Comparison of ENCODE assay signal across 8 cellular contexts in the genomic region with DNA sequence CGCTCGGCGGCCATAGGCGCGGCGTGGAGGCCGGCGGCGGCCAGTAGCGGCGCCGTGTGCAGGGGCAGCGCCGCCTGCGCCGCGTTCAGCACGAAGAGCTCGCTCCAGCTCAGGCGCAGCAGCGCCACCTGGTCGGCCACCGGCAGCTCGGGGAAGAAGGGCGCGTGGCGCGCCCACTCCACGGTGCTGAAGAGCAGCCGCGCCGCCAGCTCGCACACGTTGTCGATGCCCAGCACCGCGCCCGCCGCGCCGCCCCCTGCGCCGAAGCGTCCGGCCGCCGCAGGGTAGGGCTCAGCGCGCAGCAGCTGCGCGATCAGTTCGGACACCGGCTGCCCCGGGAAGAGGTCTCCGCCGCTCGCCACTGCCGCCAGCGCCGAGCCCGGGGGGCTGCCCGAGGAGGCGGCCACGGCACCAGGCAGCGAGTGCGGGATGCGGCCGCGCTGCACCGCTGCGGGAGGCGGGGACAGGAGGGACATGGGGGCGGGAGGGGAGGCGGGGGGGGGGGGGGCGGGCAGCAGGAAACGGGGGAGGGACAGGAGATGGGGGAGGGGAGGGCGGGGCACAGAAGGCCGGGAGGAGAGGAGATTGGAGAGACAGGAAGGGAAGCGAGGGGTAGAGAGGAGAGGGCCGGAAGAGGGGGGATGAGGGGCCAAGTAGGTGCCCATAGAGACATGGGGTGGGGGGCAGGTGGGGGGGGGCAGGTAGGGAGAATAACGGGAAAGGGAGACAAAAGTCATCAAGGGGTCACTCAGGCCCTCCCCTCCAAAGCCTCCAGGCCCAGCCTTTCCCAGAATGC. TPM values are rescaled to one million over a fixed set of nuclear protein-coding genes. Genes with fewer than 3 reads are reported as not detected.
DNase-seq lines count a peak whose midpoint lies in the region; ATAC-seq and TF ChIP-seq lines count a peak whose summit lies in the region.

No MANE protein-coding gene starts in this region.

- WGBS in adrenal gland, 4 donors: 0 to 1% (median 0%) methylated on average over 4 to 79 of the region's 81 CpGs

- H3K9me3 ChIP-seq in adrenal gland (replicated peaks in 1 of 3) (no peaks in the 10 kb centered on the region), left ventricle myocardium inferior (replicated peaks) (no peaks in the 10 kb centered on the region), vagina (no peaks in the 10 kb centered on the region)

- peak; percentile 80 for ATAC-seq in GM19035 (IDR thresholded peaks at IDR 0.05; ENCODE audit: unreplicated experiment)

- DNase-seq in AG09309 (ENCODE audit: low read depth) (peak; percentile 31), SW480 (ENCODE audit: low spot score) (peak; percentile 87), adrenal gland (peak; percentile 68 to 80 (median 73)), left ventricle myocardium inferior (peak; percentile 76), pulmonary artery endothelial cell (ENCODE audit: low read depth, low spot score) (peak; percentile 33), vagina (ENCODE audit: extremely low spot score in 2 of 2) (no peak)
- DNase-seq in Jurkat, Clone E6-1 (ENCODE audit: low read depth, low spot score): no peak

- H3K27me3 ChIP-seq in adrenal gland (no peaks in the 10 kb centered on the region), left ventricle myocardium inferior (ENCODE audit: low read depth) (no peaks in the 10 kb centered on the region), vagina (no peaks in the 10 kb centered on the region)

- TF ChIP-seq CTCF in AG09309 (IDR thresholded peaks at IDR 0.05; ENCODE audit: control insufficient read depth, insufficient read depth, low read depth, low read length, missing control alignments): peak; percentile 36
- TF ChIP-seq CTCF in adrenal gland (IDR thresholded peaks at IDR 0.05): peak in 3 of 6 experiments; percentile 13 to 43 (median 43)
- peak; percentile 67 for TF ChIP-seq CTCF in left ventricle myocardium inferior (IDR thresholded peaks at IDR 0.05; ENCODE audit: borderline replicate concordance)
- peak; percentile 27 to 65 (median 33) for TF ChIP-seq CTCF in vagina (IDR thresholded peaks at IDR 0.05)

- peaks cover 0 to 37% of the 10 kb centered on the region in 2 donors for H3K36me3 ChIP-seq in adrenal gland (replicated peaks in 1 of 2)
- H3K36me3 ChIP-seq in left ventricle myocardium inferior: peaks cover 49% of the 10 kb centered on the region
- peaks cover 0 to 26% of the 10 kb centered on the region in 2 donors for H3K36me3 ChIP-seq in vagina

- no peak for TF ChIP-seq POLR2A in adrenal gland (IDR thresholded peaks at IDR 0.05)
- no peak for TF ChIP-seq POLR2A in vagina (IDR thresholded peaks at IDR 0.05)

- intact Hi-C loops in adrenal gland (cut with DNase I) (no loop called here), left ventricle myocardium inferior (cut with micrococcal nuclease) (no loop called here), vagina (cut with DNase I) (no loop called here)

- H3K4me1 ChIP-seq in adrenal gland (replicated peaks in 1 of 2) (peaks cover 21 to 23% of the 10 kb centered on the region in 2 donors), left ventricle myocardium inferior (peaks cover 33% of the 10 kb centered on the region), vagina (peaks cover 30% of the 10 kb centered on the region)

- H3K27ac ChIP-seq in adrenal gland (peak overlapping the region; percentile 5 to 89 (median 46)), left ventricle myocardium inferior (replicated peaks) (peak overlapping the region; percentile 87), vagina (peak overlapping the region; percentile 76)

- H3K4me3 ChIP-seq in AG09309 (ENCODE audit: control insufficient read depth, low read depth, low read length): peak overlapping the region; percentile 66
- peak overlapping the region; percentile 59 for H3K4me3 ChIP-seq in Jurkat, Clone E6-1 (ENCODE audit: low read length)
- H3K4me3 ChIP-seq in adrenal gland: peak overlapping the region in 2 of 4 donors; percentile 10 to 86
- peak overlapping the region; percentile 72 for H3K4me3 ChIP-seq in left ventricle myocardium inferior
- peak overlapping the region; percentile 50 to 54 for H3K4me3 ChIP-seq in vagina

RNA-seq across cellular contexts. Expression of a gene that starts 9.8 kb away (rescaled TPM):
- 29.7 TPM for polyA plus RNA-seq in Jurkat, Clone E6-1 (2012; ENCODE audit: insufficient read depth, insufficient read length)
- total RNA-seq in adrenal gland (10 to 100 TPM in 7 of 8 donors, 1 to 10 TPM in 1; 6.1 to 49.1 (median 33.8) TPM), left ventricle myocardium inferior (21.2 TPM), pulmonary artery endothelial cell (2.3 and 3.4 TPM in 2 replicates), vagina (24.1 TPM)
- 10 to 100 TPM; 10.3 to 48.2 (median 27.0) TPM for polyA plus RNA-seq in adrenal gland

RNA-seq across cellular contexts. Expression of a gene that starts 9.9 kb away (rescaled TPM):
- polyA plus RNA-seq in Jurkat, Clone E6-1 (2012; ENCODE audit: insufficient read depth, insufficient read length): 12.4 TPM
- 100 to 1,000 TPM in 1 of 8 donors, 10 to 100 TPM in 7; 36.2 to 140 (median 60.3) TPM for total RNA-seq in adrenal gland
- 10 to 100 TPM in 2 of 3 donors, 1 to 10 TPM in 1; 6.6 to 26.3 (median 22.6) TPM for polyA plus RNA-seq in adrenal gland
- total RNA-seq in left ventricle myocardium inferior: 60.1 TPM
- 40.4 and 45.7 TPM in 2 replicates for total RNA-seq in pulmonary artery endothelial cell
- total RNA-seq in vagina: 41.3 TPM

RNA-seq across cellular contexts. Expression of a gene that starts 20.7 kb away (rescaled TPM):
- 87.7 TPM for polyA plus RNA-seq in Jurkat, Clone E6-1 (2012; ENCODE audit: insufficient read depth, insufficient read length)
- total RNA-seq in adrenal gland (10 to 100 TPM; 30.7 to 55.6 (median 44.7) TPM), left ventricle myocardium inferior (27.5 TPM), pulmonary artery endothelial cell (19.1 and 19.3 TPM in 2 replicates), vagina (30.9 TPM)
- 10 to 100 TPM; 23.7 to 87.8 (median 75.3) TPM for polyA plus RNA-seq in adrenal gland

RNA-seq across cellular contexts. Expression of a gene that starts 28.7 kb away (rescaled TPM):
- not detected for polyA plus RNA-seq in Jurkat, Clone E6-1 (2012; ENCODE audit: insufficient read depth, insufficient read length)
- total RNA-seq in adrenal gland: 10 to 100 TPM in 2 of 8 donors, 1 to 10 TPM in 6; 1.8 to 13.2 (median 5.3) TPM
- 10 to 100 TPM in 2 of 3 donors, under 1 TPM in 1; 0.71 to 23.6 (median 10.4) TPM for polyA plus RNA-seq in adrenal gland
- 7.0 TPM for total RNA-seq in left ventricle myocardium inferior
- total RNA-seq in pulmonary artery endothelial cell: 5.0 and 5.7 TPM in 2 replicates
- 20.4 TPM for total RNA-seq in vagina

RNA-seq across cellular contexts. Expression of a gene that starts 31.4 kb away (rescaled TPM):
- 175 TPM for polyA plus RNA-seq in Jurkat, Clone E6-1 (2012; ENCODE audit: insufficient read depth, insufficient read length)
- total RNA-seq in adrenal gland (100 to 1,000 TPM in 1 of 8 donors, 10 to 100 TPM in 7; 68.5 to 128 (median 79.4) TPM), left ventricle myocardium inferior (72.7 TPM), pulmonary artery endothelial cell (126 and 150 TPM in 2 replicates), vagina (59.7 TPM)
- polyA plus RNA-seq in adrenal gland: 100 to 1,000 TPM in 2 of 3 donors, 10 to 100 TPM in 1; 71.1 to 116 (median 101) TPM

Comparison
In these comparisons a context has a peak if more than half of its experiments do, and no peak if none do; other contexts are left out.
1. DNase-seq: peak in AG09309 (single experiment), SW480 (single experiment), adrenal gland (7 of 7), left ventricle myocardium inferior (single experiment) and pulmonary artery endothelial cell (single experiment); none in Jurkat, Clone E6-1 (single experiment) and vagina (0 of 2).
2. Peak in every context shown above with its lines, with median percentiles within 50 percentile points of each other: H3K27ac ChIP-seq.